ENCODE assay signal across 9 cellular contexts in the genomic region with DNA sequence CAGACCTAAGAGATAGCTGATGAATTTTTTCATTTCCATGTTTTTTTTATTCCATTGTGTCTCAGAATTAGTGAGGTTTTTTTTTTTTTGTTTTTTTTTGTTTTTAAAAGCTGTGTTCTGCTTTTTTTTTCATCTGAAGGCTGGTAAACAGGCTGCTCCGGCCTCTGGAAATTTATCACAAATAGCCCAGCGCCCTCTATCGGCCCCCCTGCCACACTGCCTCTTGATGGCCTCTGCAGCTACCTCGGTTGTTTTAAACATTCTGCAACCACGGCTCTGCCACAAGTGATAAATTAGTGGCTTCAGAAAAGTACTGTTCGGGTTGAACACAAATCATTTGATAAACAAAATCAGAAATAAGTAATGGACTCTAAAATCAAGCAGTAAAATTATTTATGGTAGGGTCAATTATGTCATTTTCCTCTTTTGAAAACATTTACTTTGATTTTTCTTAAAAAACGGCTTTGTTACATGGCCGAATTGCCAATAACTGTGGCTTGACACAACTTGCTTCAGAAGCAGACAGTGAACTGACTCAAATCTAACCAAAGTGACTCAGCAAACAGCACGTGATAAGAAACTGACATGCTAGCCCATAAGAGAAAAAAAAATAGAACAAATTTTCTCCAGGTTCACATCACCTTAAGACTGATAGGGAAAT.
DNase-seq lines count a peak whose midpoint lies in the region; ATAC-seq, FAIRE-seq and TF ChIP-seq lines count a peak whose summit lies in the region.
"Had no signal": no experiment of that assay in that cellular context is flagged by ENCODE, and none has a peak within 500 bp of the region (broad histone marks: within the 10 kb centered on the region; RNA-seq: fewer than 3 reads in every experiment).

No MANE protein-coding gene starts in this region.

- no peak overlapping the region for H3K27ac ChIP-seq in SK-N-SH (ENCODE audit: low read depth in 2 of 2, low read length in 1 of 2)
- H3K27ac ChIP-seq in hepatocyte = no peak overlapping the region
- H3K27ac ChIP-seq in small intestine (ENCODE audit: low read depth in 1 of 2, low read length in 1 of 2) = no peak overlapping the region

- CTCF ChIA-PET in SK-N-SH (lab: Yijun Ruan, JAX) = interaction anchor here (0.5 to 2.4 kb wide), 22 partner anchors 9 to 1312 kb away, joined by 3 to 8 read pairs (median 3); a partner anchor contains a TSS

- no peaks in the 10 kb centered on the region for H3K9me3 ChIP-seq in SK-N-SH
- no peaks in the 10 kb centered on the region for H3K9me3 ChIP-seq in hepatocyte (ENCODE audit: low read depth)
- no peaks in the 10 kb centered on the region for H3K9me3 ChIP-seq in small intestine (ENCODE audit: control insufficient read depth, low read depth)

- H3K4me3 ChIP-seq in SK-N-SH (ENCODE audit: low read depth in 2 of 2, low read length in 1 of 2) (no peak overlapping the region), hepatocyte (no peak overlapping the region), small intestine (ENCODE audit: low read depth in 1 of 2, low read length in 2 of 2) (no peak overlapping the region)

- no peaks in the 10 kb centered on the region; a peak in 1 of 4 replicates for H3K4me1 ChIP-seq in SK-N-SH (ENCODE audit: control insufficient read depth in 1 of 2, insufficient read depth in 2 of 2, low read depth in 1 of 2, low read length in 1 of 2)
- no peaks in the 10 kb centered on the region for H3K4me1 ChIP-seq in hepatocyte (ENCODE audit: insufficient read depth)
- no peaks in the 10 kb centered on the region for H3K4me1 ChIP-seq in small intestine (ENCODE audit: control insufficient read depth in 2 of 2, insufficient read depth in 1 of 2, low read depth in 1 of 2, low read length in 1 of 2)

- H3K36me3 ChIP-seq in SK-N-SH (replicated peaks in 1 of 2; ENCODE audit: control insufficient read depth in 1 of 2, insufficient read depth in 2 of 2, low read length in 1 of 2) (no peaks in the 10 kb centered on the region), hepatocyte (replicated peaks; ENCODE audit: insufficient read depth, low read depth) (no peaks in the 10 kb centered on the region), small intestine (ENCODE audit: control insufficient read depth in 2 of 2, insufficient read depth in 2 of 2, low read length in 2 of 2) (no peaks in the 10 kb centered on the region)

- no peaks in the 10 kb centered on the region for H3F3A ChIP-seq in SK-N-SH (replicated peaks; ENCODE audit: insufficient read depth)

- no peak overlapping the region for H3K4me2 ChIP-seq in SK-N-SH
- no peak overlapping the region for H3K4me2 ChIP-seq in hepatocyte

- peak; percentile 65 for ATAC-seq in GM19452 (IDR thresholded peaks at IDR 0.05; ENCODE audit: unreplicated experiment)
- ATAC-seq in HG02970 (IDR thresholded peaks at IDR 0.05; ENCODE audit: low FRiP score, unreplicated experiment) = no peak

- no peak overlapping the region for H3K9ac ChIP-seq in SK-N-SH

- H3K79me2 ChIP-seq in SK-N-SH (ENCODE audit: insufficient read depth) (no peaks in the 10 kb centered on the region), hepatocyte (no peaks in the 10 kb centered on the region)

- no peak for FAIRE-seq in small intestine (lab: Jason Lieb, UNC)
- FAIRE-seq: TTC549 had no signal

- H4K20me1 ChIP-seq in SK-N-SH (ENCODE audit: insufficient read depth) (no peaks in the 10 kb centered on the region), hepatocyte (ENCODE audit: insufficient read depth, poor library complexity, severe bottlenecking) (no peaks in the 10 kb centered on the region)

- no peak for TF ChIP-seq EP300 in Ishikawa (IDR thresholded peaks at IDR 0.05; ENCODE audit: borderline replicate concordance)
- TF ChIP-seq EP300 in SK-N-SH (IDR thresholded peaks at IDR 0.05; ENCODE audit: borderline replicate concordance in 1 of 2, low read depth in 1 of 2, low read length in 1 of 2) = no peak

- 10% methylated on average over 9 of the region's 9 CpGs for WGBS in SK-N-SH (ENCODE audit: low lambda C conversion rate)
- 24% methylated on average over 9 of the region's 9 CpGs for WGBS in hepatocyte (ENCODE audit: low lambda C conversion rate, missing lambda C conversion rate)
- 6 to 18% (median 7%) methylated on average over 9 of the region's 9 CpGs for WGBS in small intestine, 3 donors

- TF ChIP-seq RAD21 in Ishikawa (IDR thresholded peaks at IDR 0.05; ENCODE audit: low read depth) = peak; percentile 68
- peak; percentile 72 for TF ChIP-seq RAD21 in SK-N-SH (IDR thresholded peaks at IDR 0.05; ENCODE audit: low read length)

- H3K27me3 ChIP-seq in SK-N-SH (ENCODE audit: insufficient read depth) (no peaks in the 10 kb centered on the region), hepatocyte (no peaks in the 10 kb centered on the region), small intestine (ENCODE audit: control insufficient read depth in 2 of 2, insufficient read depth in 2 of 2, low read length in 2 of 2) (no peaks in the 10 kb centered on the region)

- DNase-seq in COLO668 (lab: John Stamatoyannopoulos, UW; ENCODE audit: unreplicated experiment) = peak; percentile 43
- DNase-seq in SK-N-SH = peak; percentile 58
- peak; percentile 43 for DNase-seq in amniotic epithelial cell (ENCODE audit: low read depth)
- peak; percentile 69 for DNase-seq in hepatocyte (ENCODE audit: low spot score)
- DNase-seq in small intestine = peak; percentile 48

- POLR2A ChIA-PET in SK-N-SH (lab: Yijun Ruan, JAX) = no interaction called here

- H2AFZ ChIP-seq in SK-N-SH (ENCODE audit: low read depth) (no peak overlapping the region), hepatocyte (no peak overlapping the region)

- H3K9me2 ChIP-seq in SK-N-SH (no peaks in the 10 kb centered on the region), hepatocyte (replicated peaks; ENCODE audit: insufficient read depth) (no peaks in the 10 kb centered on the region)

- TF ChIP-seq CTCF in SK-N-SH (IDR thresholded peaks at IDR 0.05) (peak; percentile 87), hepatocyte (IDR thresholded peaks at IDR 0.05; ENCODE audit: poor library complexity) (peak; percentile 56)

TF ChIP-seq in Ishikawa, 13 proteins besides CTCF, POLR2A, EP300 and RAD21:
- TF ChIP-seq, protein P1, sequence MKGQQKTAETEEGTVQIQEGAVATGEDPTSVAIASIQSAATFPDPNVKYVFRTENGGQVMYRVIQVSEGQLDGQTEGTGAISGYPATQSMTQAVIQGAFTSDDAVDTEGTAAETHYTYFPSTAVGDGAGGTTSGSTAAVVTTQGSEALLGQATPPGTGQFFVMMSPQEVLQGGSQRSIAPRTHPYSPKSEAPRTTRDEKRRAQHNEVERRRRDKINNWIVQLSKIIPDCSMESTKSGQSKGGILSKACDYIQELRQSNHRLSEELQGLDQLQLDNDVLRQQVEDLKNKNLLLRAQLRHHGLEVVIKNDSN (IDR thresholded peaks at IDR 0.05) = no peak
- no peak for TF ChIP-seq FOXM1 (IDR thresholded peaks at IDR 0.05; ENCODE audit: borderline replicate concordance, low read depth)
- TF ChIP-seq ZBTB7A (IDR thresholded peaks at IDR 0.05; ENCODE audit: low read depth) = no peak
- TF ChIP-seq TAF1 (IDR thresholded peaks at IDR 0.05; ENCODE audit: low read depth) = no peak
- no peak for TF ChIP-seq NFIC (IDR thresholded peaks at IDR 0.05)
- TF ChIP-seq, protein P2, sequence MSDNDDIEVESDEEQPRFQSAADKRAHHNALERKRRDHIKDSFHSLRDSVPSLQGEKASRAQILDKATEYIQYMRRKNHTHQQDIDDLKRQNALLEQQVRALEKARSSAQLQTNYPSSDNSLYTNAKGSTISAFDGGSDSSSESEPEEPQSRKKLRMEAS (IDR thresholded peaks at IDR 0.05) = no peak

TF ChIP-seq in SK-N-SH, 30 proteins besides CTCF, POLR2A, EP300 and RAD21:
- TF ChIP-seq SMC3 (IDR thresholded peaks at IDR 0.05; ENCODE audit: low read depth, low read length) = peak; percentile 47
- no peak for TF ChIP-seq FOXM1 (IDR thresholded peaks at IDR 0.05; ENCODE audit: low read depth)
